In genomic region chr10:30537586-30537985, GRCh38 we compare ENCODE assay signal across 1 cellular context.
TF ChIP-seq lines count a peak whose summit lies in the region.

No MANE protein-coding gene starts in this region.

TF ChIP-seq in endothelial cell of umbilical vein, 7 proteins besides CTCF, POLR2A, EP300 and RAD21:
- no peak for TF ChIP-seq FOS (IDR thresholded peaks at IDR 0.05; ENCODE audit: borderline replicate concordance, insufficient read depth, low read length)
- no peak for TF ChIP-seq EZH2 (IDR thresholded peaks at IDR 0.05; ENCODE audit: borderline replicate concordance, low read depth, low read length, severe bottlenecking)
- no peak for TF ChIP-seq MYC (IDR thresholded peaks at IDR 0.05; ENCODE audit: low read depth, low read length)
